ENCODE assay signal across 8 cellular contexts in the genomic region with DNA sequence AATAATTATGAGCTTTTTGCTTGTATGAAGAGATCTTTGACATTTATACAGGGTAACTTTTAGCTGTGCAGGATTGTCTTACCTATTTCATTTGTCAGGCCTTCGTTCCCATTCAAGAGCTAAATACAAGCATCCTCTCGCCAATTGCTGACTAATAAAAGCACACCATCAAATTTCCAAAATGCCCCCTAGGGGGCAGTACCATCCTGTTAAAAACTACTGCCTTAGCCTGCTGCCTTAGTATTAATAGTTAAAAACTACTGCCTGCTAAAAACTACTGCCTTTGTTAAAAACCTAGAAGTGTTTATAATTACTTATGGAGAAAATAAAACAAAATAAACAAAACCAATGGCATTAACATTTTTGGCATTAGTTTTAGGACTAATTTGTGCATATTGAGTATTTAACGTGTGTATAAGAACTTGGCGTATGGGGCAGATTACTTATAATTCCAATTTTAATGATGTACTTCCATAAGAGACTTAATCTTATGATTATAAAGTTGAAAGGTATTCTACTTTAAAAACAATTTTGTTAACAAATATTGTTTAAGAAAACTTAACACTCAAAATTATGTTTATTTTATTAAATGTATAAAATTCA. TPM values are rescaled to one million over a fixed set of nuclear protein-coding genes. Genes with fewer than 3 reads are reported as not detected.
DNase-seq lines count a peak whose midpoint lies in the region; ATAC-seq and TF ChIP-seq lines count a peak whose summit lies in the region.

No MANE protein-coding gene starts in this region.

- DNase-seq in NCI-H187 treated with DMSO at 0.1 percent for 48 hours (lab: John Stamatoyannopoulos, UW) (peak; percentile 43), T1000 (lab: John Stamatoyannopoulos, UW) (peak; percentile 36), caudate nucleus (lab: John Stamatoyannopoulos, UW) (peak in 41 of 61 donors; percentile 2 to 84 (median 31))
- peak; percentile 11 to 29 for DNase-seq in stimulated activated CD8-positive, alpha-beta memory T cell treated with anti-CD3 and anti-CD28 coated beads, Interleukin-7, amount 100 ng/mL, for 48 hours (ENCODE audit: extremely low read depth in 1 of 2, low read depth in 1 of 2)

- ATAC-seq in GM19043 (IDR thresholded peaks at IDR 0.05; ENCODE audit: low read depth, unreplicated experiment) (peak; percentile 47), HG02970 (IDR thresholded peaks at IDR 0.05; ENCODE audit: low FRiP score, unreplicated experiment) (no peak)

- H3K36me3 ChIP-seq in liver (ENCODE audit: control insufficient read depth in 4 of 4, insufficient read depth in 3 of 4, low read depth in 1 of 4, low read length in 3 of 4): no peaks in the 10 kb centered on the region

- no peak overlapping the region for H3K9ac ChIP-seq in liver (ENCODE audit: low read depth in 1 of 2, low read length in 2 of 2)

- peaks cover 1 to 8% (median 5%) of the 10 kb centered on the region in 4 donors for H3K4me1 ChIP-seq in liver (ENCODE audit: control insufficient read depth in 4 of 4, insufficient read depth in 4 of 4, low read length in 3 of 4)

- 43% methylated on average over 4 of the region's 4 CpGs for WGBS in liver

- peak; percentile 91 for TF ChIP-seq CTCF in C4-2B (conservative IDR thresholded peaks at IDR 0.05)
- TF ChIP-seq CTCF in liver (IDR thresholded peaks at IDR 0.05; ENCODE audit: low read depth, low read length, missing input control): peak; percentile 75

- H3K9me3 ChIP-seq in liver (ENCODE audit: control insufficient read depth in 4 of 4, low read length in 3 of 4): no peaks in the 10 kb centered on the region

- H3K4me3 ChIP-seq in liver (ENCODE audit: low read depth in 1 of 3, low read length in 3 of 3): no peak overlapping the region

- TF ChIP-seq RAD21 in liver (IDR thresholded peaks at IDR 0.05): peak; percentile 81 to 82

- H3K27ac ChIP-seq in C4-2B (no peak overlapping the region), caudate nucleus (ENCODE audit: low read depth, low read length) (no peak overlapping the region), liver (ENCODE audit: low read depth in 1 of 2, low read length in 2 of 2) (no peak overlapping the region)

- H3K27me3 ChIP-seq in liver (ENCODE audit: control insufficient read depth in 4 of 4, insufficient read depth in 4 of 4, low read length in 3 of 4): no peaks in the 10 kb centered on the region

TF ChIP-seq in liver, 16 proteins besides CTCF, POLR2A, EP300 and RAD21:
- no peak for TF ChIP-seq TAF1 (conservative IDR thresholded peaks at IDR 0.05)
- peak in 1 of 2 donors; percentile 10 for TF ChIP-seq JUND (IDR thresholded peaks at IDR 0.05)

RNA-seq across cellular contexts. Expression of gene IFI27L2, which starts 3.0 kb away (rescaled TPM):
- total RNA-seq in liver: 1 to 10 TPM; 1.7 to 6.1 TPM
- polyA plus RNA-seq in liver: 1 to 10 TPM; 6.0 to 7.2 TPM

RNA-seq across cellular contexts. Expression of gene IFI27, which starts 21.9 kb away (rescaled TPM):
- total RNA-seq in liver: 10 to 100 TPM; 12.7 to 25.8 TPM
- 100 to 1,000 TPM in 1 of 2 donors, 10 to 100 TPM in 1; 58.6 to 170 TPM for polyA plus RNA-seq in liver

RNA-seq across cellular contexts. Expression of gene PPP4R4, which starts 41.7 kb away (rescaled TPM):
- 1 to 10 TPM in 1 of 2 donors, under 1 TPM in 1; 0.67 to 1.3 TPM for total RNA-seq in liver
- polyA plus RNA-seq in liver: 1 to 10 TPM in 1 of 2 donors, under 1 TPM in 1; 0.52 to 2.4 TPM

RNA-seq across cellular contexts. Expression of gene IFI27L1, which starts 51.3 kb away (rescaled TPM):
- total RNA-seq in liver: 1 to 10 TPM; 3.7 to 4.4 TPM
- polyA plus RNA-seq in liver: 1 to 10 TPM; 6.8 to 8.1 TPM

RNA-seq across cellular contexts. Expression of gene DDX24, which starts 51.4 kb away (rescaled TPM):
- 10 to 100 TPM; 33.8 to 53.2 TPM for total RNA-seq in liver
- 10 to 100 TPM; 42.5 to 59.7 TPM for polyA plus RNA-seq in liver
